ENCODE assay signal across 8 cellular contexts in the genomic region with DNA sequence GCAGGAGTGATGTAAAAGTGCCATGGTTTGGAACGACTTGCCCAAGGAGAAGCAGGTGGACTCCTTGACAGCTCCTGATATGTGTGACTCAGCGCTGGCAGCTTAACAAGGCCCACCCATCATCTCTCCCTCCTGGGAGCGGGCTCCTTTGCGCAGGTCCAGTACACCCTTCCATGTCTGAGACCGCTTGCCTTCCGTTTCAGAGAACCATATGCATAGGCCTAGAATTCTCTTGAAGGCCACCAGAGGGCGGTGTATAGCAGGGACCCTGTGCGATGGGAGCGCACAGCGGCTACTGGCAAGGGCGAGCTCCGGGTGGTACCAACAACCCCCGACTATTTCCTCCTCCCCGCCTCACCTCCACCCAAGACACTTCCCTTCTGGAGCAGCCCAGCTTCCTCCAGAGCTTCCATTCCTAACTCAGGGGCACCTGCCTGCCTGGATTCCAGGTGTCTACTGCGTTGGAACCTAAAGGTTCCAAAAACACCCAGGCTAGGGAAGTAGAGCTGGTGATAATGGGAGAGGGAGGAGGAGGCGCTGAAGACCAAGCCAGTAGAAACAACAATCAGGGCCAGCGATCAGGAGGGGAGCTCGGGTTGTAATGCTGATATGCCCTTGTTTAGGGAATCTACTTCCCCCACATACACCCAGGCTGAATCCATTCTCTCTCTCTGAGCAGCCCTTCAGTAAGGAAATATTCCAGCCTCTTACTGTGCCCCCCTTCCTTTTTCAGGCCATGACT. TPM values are rescaled to one million over a fixed set of nuclear protein-coding genes. Genes with fewer than 3 reads are reported as not detected.
DNase-seq lines count a peak whose midpoint lies in the region; ATAC-seq, FAIRE-seq and TF ChIP-seq lines count a peak whose summit lies in the region.

No MANE protein-coding gene starts in this region.

- peak; percentile 85 to 89 for TF ChIP-seq RAD21 in liver (IDR thresholded peaks at IDR 0.05)

- WGBS in liver: 3% methylated on average over 18 of the region's 18 CpGs

- H3K27me3 ChIP-seq in liver (ENCODE audit: control insufficient read depth in 4 of 4, insufficient read depth in 4 of 4, low read length in 3 of 4): peaks cover 0 to 12% (median 4%) of the 10 kb centered on the region in 4 donors

- H3K4me3 ChIP-seq in coronary artery (peak overlapping the region; percentile 54), liver (ENCODE audit: low read depth in 1 of 3, low read length in 3 of 3) (no peak overlapping the region)

- no peaks in the 10 kb centered on the region for H3K36me3 ChIP-seq in liver (ENCODE audit: control insufficient read depth in 4 of 4, insufficient read depth in 3 of 4, low read depth in 1 of 4, low read length in 3 of 4)

- H3K27ac ChIP-seq in coronary artery (no peak overlapping the region), liver (ENCODE audit: low read depth in 1 of 2, low read length in 2 of 2) (no peak overlapping the region)

- FAIRE-seq in GM19239 (lab: Jason Lieb, UNC): peak; percentile 87

- peak; percentile 79 to 81 for DNase-seq in AML-193 (lab: John Stamatoyannopoulos, UW)
- peak; percentile 88 for DNase-seq in GM19239 (ENCODE audit: insufficient read length, low spot score)
- peak; percentile 77 to 93 for DNase-seq in NCI-H526 (lab: John Stamatoyannopoulos, UW)
- peak; percentile 68 to 69 for DNase-seq in activated CD4-positive, alpha-beta T cell treated with anti-CD3 and anti-CD28 coated beads for 4 hours
- peak; percentile 86 for DNase-seq in coronary artery (ENCODE audit: low spot score)
- DNase-seq in stimulated activated CD4-positive, alpha-beta T cell treated with anti-CD3 and anti-CD28 coated beads, TNF-alpha, amount 100 ng/mL, for 24 hours (ENCODE audit: low read depth in 3 of 3): peak; percentile 42 to 62 (median 60)

- peaks cover 13 to 28% (median 16%) of the 10 kb centered on the region in 4 donors for H3K4me1 ChIP-seq in liver (ENCODE audit: control insufficient read depth in 4 of 4, insufficient read depth in 4 of 4, low read length in 3 of 4)

- H3K9me3 ChIP-seq in liver (ENCODE audit: control insufficient read depth in 4 of 4, low read length in 3 of 4): peaks cover 0 to 2% (median 0%) of the 10 kb centered on the region in 4 donors

- ATAC-seq in HG03558 (IDR thresholded peaks at IDR 0.05; ENCODE audit: extremely low read depth, unreplicated experiment): peak; percentile 67

- H3K9ac ChIP-seq in liver (ENCODE audit: low read depth in 1 of 2, low read length in 2 of 2): no peak overlapping the region

- TF ChIP-seq CTCF in coronary artery (IDR thresholded peaks at IDR 0.05): peak; percentile 92
- TF ChIP-seq CTCF in liver (IDR thresholded peaks at IDR 0.05; ENCODE audit: low read depth, low read length, missing input control): peak; percentile 85

TF ChIP-seq in liver, 16 proteins besides CTCF, POLR2A, EP300 and RAD21:
- TF ChIP-seq RXRA (IDR thresholded peaks at IDR 0.05) (no peak), ZBTB33 (IDR thresholded peaks at IDR 0.05) (no peak), FOXA2 (IDR thresholded peaks at IDR 0.05) (no peak), NR2F2 (IDR thresholded peaks at IDR 0.05) (no peak), FOXA1 (IDR thresholded peaks at IDR 0.05) (no peak), GABPA (IDR thresholded peaks at IDR 0.05 in 1 of 2, conservative IDR thresholded peaks at IDR 0.05 in 1 of 2) (no peak), TAF1 (conservative IDR thresholded peaks at IDR 0.05) (no peak)

RNA-seq across cellular contexts. Expression of gene DHH, which starts 6.2 kb away (rescaled TPM):
- total RNA-seq in liver: under 1 TPM; 0.08 to 0.09 TPM
- polyA plus RNA-seq in liver: under 1 TPM in 1 of 2 donors, not detected in 1; 0.09 TPM

RNA-seq across cellular contexts. Expression of gene RHEBL1, which starts 18.6 kb away (rescaled TPM):
- total RNA-seq in liver: 1 to 10 TPM in 1 of 2 donors, not detected in 1; 1.2 TPM
- polyA plus RNA-seq in liver: under 1 TPM; 0.29 to 0.36 TPM

RNA-seq across cellular contexts. Expression of gene LMBR1L, which starts 22.3 kb away (rescaled TPM):
- total RNA-seq in liver: 10 to 100 TPM; 13.0 to 23.7 TPM
- 10 to 100 TPM in 1 of 2 donors, 1 to 10 TPM in 1; 9.3 to 10.5 TPM for polyA plus RNA-seq in liver

RNA-seq across cellular contexts. Expression of gene KMT2D, which starts 27.8 kb away (rescaled TPM):
- total RNA-seq in liver: 10 to 100 TPM; 39.6 to 53.8 TPM
- 10 to 100 TPM in 1 of 2 donors, 1 to 10 TPM in 1; 4.5 to 10.3 TPM for polyA plus RNA-seq in liver

RNA-seq across cellular contexts. Expression of gene TUBA1B, which starts 42.8 kb away (rescaled TPM):
- total RNA-seq in liver: 1,000 to 10,000 TPM in 1 of 2 donors, 100 to 1,000 TPM in 1; 161 to 1,268 TPM
- 100 to 1,000 TPM; 125 to 325 TPM for polyA plus RNA-seq in liver
